ENCODE assay signal across 1 cellular context in the genomic region with DNA sequence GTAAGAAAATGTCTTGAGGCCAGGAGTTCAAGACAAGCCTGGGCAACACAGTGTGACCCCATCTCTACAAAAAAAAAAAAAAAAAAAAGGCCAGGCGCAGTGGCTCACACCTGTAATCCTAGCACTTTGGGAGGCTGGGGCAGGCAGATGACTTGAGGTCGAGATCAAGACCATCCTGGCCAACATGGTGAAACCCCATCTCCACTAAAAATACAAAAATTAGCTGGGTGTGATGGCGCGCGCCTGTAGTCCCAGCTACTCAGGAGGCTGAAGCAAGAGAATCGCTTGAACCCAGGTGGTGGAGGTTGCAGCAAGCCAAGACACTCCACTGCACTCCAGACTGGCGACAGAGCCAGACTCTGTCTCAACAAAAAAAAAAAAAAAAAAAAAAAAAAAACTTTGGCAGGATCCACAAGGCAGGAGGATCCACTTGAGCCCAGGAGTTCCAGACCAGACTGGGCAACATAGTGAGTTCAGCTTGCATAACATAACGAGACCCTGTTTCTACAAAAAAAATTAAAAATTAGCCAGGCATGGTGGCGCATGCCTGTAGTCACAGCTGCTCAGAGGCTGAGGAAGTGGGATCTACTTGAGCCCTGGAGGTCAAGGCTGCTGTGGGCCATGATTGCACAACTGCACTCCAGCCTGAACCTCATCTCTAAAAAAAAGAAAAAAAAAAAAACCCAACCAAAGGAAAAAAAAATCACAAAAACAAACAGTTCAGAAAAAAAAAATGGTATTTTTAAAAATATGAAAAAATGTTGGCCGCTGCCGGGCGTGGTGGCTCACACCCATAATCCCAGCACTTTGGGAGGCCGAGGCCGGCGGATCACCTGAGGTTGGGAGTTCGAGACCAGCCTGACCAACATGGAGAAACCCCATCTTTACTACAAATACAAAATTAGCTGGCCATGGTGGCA.
TF ChIP-seq lines count a peak whose summit lies in the region.
"Not testable (repeated sequence)": the region's sequence is repeated elsewhere in the genome, so short reads cannot be mapped to it uniquely, and the experiment has no call there.

No MANE protein-coding gene starts in this region.

TF ChIP-seq in HepG2, 621 proteins besides CTCF, POLR2A, EP300 and RAD21 (continued from another document and continues in another):
- TF ChIP-seq, protein P1, sequence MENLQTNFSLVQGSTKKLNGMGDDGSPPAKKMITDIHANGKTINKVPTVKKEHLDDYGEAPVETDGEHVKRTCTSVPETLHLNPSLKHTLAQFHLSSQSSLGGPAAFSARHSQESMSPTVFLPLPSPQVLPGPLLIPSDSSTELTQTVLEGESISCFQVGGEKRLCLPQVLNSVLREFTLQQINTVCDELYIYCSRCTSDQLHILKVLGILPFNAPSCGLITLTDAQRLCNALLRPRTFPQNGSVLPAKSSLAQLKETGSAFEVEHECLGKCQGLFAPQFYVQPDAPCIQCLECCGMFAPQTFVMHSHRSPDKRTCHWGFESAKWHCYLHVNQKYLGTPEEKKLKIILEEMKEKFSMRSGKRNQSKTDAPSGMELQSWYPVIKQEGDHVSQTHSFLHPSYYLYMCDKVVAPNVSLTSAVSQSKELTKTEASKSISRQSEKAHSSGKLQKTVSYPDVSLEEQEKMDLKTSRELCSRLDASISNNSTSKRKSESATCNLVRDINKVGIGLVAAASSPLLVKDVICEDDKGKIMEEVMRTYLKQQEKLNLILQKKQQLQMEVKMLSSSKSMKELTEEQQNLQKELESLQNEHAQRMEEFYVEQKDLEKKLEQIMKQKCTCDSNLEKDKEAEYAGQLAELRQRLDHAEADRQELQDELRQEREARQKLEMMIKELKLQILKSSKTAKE (CRISPR knock-in tag; IDR thresholded peaks at IDR 0.05; ENCODE audit: borderline replicate concordance): peak; percentile 76
- TF ChIP-seq RORA (CRISPR knock-in tag; IDR thresholded peaks at IDR 0.05) (peak; percentile 96), ZMYM2 (CRISPR knock-in tag; IDR thresholded peaks at IDR 0.05) (peak; percentile 94), KLF12 (CRISPR knock-in tag; IDR thresholded peaks at IDR 0.05; ENCODE audit: borderline replicate concordance) (0 out of 2 replicates have a peak, but pooled peaks have one; percentile 18), RCOR2 (CRISPR knock-in tag; IDR thresholded peaks at IDR 0.05) (peak; percentile 93), HES4 (CRISPR knock-in tag; IDR thresholded peaks at IDR 0.05; ENCODE audit: borderline replicate concordance) (peak; percentile 90), GABPB1 (CRISPR knock-in tag; IDR thresholded peaks at IDR 0.05) (peak; percentile 59), PHF8 (CRISPR knock-in tag; IDR thresholded peaks at IDR 0.05) (peak; percentile 33; the same call in 1 of the 2 replicates), SP4 (CRISPR knock-in tag; IDR thresholded peaks at IDR 0.05) (peak; percentile 28; the same call in 1 of the 2 replicates), ZNF235 (CRISPR knock-in tag; IDR thresholded peaks at IDR 0.05; ENCODE audit: borderline replicate concordance) (0 out of 2 replicates have a peak, but pooled peaks have one; percentile 69), CREM (IDR thresholded peaks at IDR 0.05) (peak; percentile 67), KDM1A (CRISPR knock-in tag; IDR thresholded peaks at IDR 0.05) (peak; percentile 73), GABPA (CRISPR knock-in tag; IDR thresholded peaks at IDR 0.05; ENCODE audit: low read depth) (peak; percentile 64), ZNF263 (CRISPR knock-in tag; IDR thresholded peaks at IDR 0.05) (0 out of 2 replicates have a peak, but pooled peaks have one; percentile 17), MED8 (CRISPR knock-in tag; IDR thresholded peaks at IDR 0.05; ENCODE audit: insufficient replicate concordance) (peak; percentile 22), ZNF781 (CRISPR knock-in tag; IDR thresholded peaks at IDR 0.05; ENCODE audit: borderline replicate concordance, not compliant biosample characterization) (peak; percentile 70), ZNF350 (CRISPR knock-in tag; IDR thresholded peaks at IDR 0.05; ENCODE audit: borderline replicate concordance, low read depth) (peak; percentile 98), ZNF292 (CRISPR knock-in tag; IDR thresholded peaks at IDR 0.05; ENCODE audit: borderline replicate concordance, low read depth) (peak; percentile 65; the same call in 1 of the 2 replicates), ZNF503 (CRISPR knock-in tag; IDR thresholded peaks at IDR 0.05) (peak; percentile 79; the same call in 1 of the 2 replicates), ZNF709 (CRISPR knock-in tag; IDR thresholded peaks at IDR 0.05) (peak; percentile 97), KDM2A (CRISPR knock-in tag; IDR thresholded peaks at IDR 0.05; ENCODE audit: borderline replicate concordance, low read depth) (peak; percentile 37; the same call in 1 of the 2 replicates), MTA1 (CRISPR knock-in tag; IDR thresholded peaks at IDR 0.05; ENCODE audit: borderline replicate concordance) (peak; percentile 89), FOXK1 (CRISPR knock-in tag; IDR thresholded peaks at IDR 0.05; ENCODE audit: borderline replicate concordance, low read depth) (peak; percentile 82)
- TF ChIP-seq, protein P2, sequence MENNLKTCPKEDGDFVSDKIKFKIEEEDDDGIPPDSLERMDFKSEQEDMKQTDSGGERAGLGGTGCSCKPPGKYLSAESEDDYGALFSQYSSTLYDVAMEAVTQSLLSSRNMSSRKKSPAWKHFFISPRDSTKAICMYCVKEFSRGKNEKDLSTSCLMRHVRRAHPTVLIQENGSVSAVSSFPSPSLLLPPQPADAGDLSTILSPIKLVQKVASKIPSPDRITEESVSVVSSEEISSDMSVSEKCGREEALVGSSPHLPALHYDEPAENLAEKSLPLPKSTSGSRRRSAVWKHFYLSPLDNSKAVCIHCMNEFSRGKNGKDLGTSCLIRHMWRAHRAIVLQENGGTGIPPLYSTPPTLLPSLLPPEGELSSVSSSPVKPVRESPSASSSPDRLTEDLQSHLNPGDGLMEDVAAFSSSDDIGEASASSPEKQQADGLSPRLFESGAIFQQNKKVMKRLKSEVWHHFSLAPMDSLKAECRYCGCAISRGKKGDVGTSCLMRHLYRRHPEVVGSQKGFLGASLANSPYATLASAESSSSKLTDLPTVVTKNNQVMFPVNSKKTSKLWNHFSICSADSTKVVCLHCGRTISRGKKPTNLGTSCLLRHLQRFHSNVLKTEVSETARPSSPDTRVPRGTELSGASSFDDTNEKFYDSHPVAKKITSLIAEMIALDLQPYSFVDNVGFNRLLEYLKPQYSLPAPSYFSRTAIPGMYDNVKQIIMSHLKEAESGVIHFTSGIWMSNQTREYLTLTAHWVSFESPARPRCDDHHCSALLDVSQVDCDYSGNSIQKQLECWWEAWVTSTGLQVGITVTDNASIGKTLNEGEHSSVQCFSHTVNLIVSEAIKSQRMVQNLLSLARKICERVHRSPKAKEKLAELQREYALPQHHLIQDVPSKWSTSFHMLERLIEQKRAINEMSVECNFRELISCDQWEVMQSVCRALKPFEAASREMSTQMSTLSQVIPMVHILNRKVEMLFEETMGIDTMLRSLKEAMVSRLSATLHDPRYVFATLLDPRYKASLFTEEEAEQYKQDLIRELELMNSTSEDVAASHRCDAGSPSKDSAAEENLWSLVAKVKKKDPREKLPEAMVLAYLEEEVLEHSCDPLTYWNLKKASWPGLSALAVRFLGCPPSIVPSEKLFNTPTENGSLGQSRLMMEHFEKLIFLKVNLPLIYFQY (CRISPR knock-in tag; IDR thresholded peaks at IDR 0.05; ENCODE audit: borderline replicate concordance): peak; percentile 68; the same call in 1 of the 2 replicates
- not testable (repeated sequence) for TF ChIP-seq CREM (CRISPR knock-in tag; IDR thresholded peaks at IDR 0.05); GABPA (IDR thresholded peaks at IDR 0.05; ENCODE audit: low read depth, low read length)
- TF ChIP-seq, protein P3, sequence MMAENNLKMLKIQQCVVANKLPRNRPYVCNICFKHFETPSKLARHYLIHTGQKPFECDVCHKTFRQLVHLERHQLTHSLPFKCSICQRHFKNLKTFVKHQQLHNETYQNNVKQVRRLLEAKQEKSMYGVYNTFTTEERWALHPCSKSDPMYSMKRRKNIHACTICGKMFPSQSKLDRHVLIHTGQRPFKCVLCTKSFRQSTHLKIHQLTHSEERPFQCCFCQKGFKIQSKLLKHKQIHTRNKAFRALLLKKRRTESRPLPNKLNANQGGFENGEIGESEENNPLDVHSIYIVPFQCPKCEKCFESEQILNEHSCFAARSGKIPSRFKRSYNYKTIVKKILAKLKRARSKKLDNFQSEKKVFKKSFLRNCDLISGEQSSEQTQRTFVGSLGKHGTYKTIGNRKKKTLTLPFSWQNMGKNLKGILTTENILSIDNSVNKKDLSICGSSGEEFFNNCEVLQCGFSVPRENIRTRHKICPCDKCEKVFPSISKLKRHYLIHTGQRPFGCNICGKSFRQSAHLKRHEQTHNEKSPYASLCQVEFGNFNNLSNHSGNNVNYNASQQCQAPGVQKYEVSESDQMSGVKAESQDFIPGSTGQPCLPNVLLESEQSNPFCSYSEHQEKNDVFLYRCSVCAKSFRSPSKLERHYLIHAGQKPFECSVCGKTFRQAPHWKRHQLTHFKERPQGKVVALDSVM (CRISPR knock-in tag; IDR thresholded peaks at IDR 0.05): peak; percentile 75
- TF ChIP-seq, protein P4, sequence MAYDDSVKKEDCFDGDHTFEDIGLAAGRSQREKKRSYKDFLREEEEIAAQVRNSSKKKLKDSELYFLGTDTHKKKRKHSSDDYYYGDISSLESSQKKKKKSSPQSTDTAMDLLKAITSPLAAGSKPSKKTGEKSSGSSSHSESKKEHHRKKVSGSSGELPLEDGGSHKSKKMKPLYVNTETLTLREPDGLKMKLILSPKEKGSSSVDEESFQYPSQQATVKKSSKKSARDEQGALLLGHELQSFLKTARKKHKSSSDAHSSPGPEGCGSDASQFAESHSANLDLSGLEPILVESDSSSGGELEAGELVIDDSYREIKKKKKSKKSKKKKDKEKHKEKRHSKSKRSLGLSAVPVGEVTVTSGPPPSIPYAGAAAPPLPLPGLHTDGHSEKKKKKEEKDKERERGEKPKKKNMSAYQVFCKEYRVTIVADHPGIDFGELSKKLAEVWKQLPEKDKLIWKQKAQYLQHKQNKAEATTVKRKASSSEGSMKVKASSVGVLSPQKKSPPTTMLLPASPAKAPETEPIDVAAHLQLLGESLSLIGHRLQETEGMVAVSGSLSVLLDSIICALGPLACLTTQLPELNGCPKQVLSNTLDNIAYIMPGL (CRISPR knock-in tag; IDR thresholded peaks at IDR 0.05; ENCODE audit: borderline replicate concordance in 1 of 2, low read depth in 1 of 2): 0 out of 4 replicates have a peak, but pooled peaks of 1 of the 2 experiments have one; percentile 43
- TF ChIP-seq, protein P5, sequence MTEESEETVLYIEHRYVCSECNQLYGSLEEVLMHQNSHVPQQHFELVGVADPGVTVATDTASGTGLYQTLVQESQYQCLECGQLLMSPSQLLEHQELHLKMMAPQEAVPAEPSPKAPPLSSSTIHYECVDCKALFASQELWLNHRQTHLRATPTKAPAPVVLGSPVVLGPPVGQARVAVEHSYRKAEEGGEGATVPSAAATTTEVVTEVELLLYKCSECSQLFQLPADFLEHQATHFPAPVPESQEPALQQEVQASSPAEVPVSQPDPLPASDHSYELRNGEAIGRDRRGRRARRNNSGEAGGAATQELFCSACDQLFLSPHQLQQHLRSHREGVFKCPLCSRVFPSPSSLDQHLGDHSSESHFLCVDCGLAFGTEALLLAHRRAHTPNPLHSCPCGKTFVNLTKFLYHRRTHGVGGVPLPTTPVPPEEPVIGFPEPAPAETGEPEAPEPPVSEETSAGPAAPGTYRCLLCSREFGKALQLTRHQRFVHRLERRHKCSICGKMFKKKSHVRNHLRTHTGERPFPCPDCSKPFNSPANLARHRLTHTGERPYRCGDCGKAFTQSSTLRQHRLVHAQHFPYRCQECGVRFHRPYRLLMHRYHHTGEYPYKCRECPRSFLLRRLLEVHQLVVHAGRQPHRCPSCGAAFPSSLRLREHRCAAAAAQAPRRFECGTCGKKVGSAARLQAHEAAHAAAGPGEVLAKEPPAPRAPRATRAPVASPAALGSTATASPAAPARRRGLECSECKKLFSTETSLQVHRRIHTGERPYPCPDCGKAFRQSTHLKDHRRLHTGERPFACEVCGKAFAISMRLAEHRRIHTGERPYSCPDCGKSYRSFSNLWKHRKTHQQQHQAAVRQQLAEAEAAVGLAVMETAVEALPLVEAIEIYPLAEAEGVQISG (CRISPR knock-in tag; IDR thresholded peaks at IDR 0.05): peak; percentile 69
- TF ChIP-seq, protein P6, sequence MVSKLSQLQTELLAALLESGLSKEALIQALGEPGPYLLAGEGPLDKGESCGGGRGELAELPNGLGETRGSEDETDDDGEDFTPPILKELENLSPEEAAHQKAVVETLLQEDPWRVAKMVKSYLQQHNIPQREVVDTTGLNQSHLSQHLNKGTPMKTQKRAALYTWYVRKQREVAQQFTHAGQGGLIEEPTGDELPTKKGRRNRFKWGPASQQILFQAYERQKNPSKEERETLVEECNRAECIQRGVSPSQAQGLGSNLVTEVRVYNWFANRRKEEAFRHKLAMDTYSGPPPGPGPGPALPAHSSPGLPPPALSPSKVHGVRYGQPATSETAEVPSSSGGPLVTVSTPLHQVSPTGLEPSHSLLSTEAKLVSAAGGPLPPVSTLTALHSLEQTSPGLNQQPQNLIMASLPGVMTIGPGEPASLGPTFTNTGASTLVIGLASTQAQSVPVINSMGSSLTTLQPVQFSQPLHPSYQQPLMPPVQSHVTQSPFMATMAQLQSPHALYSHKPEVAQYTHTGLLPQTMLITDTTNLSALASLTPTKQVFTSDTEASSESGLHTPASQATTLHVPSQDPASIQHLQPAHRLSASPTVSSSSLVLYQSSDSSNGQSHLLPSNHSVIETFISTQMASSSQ (IDR thresholded peaks at IDR 0.05; ENCODE audit: low read depth): peak; percentile 95
- TF ChIP-seq, protein P6 (CRISPR knock-in tag; IDR thresholded peaks at IDR 0.05; ENCODE audit: borderline replicate concordance): peak; percentile 98
